ENCODE assay signal across 8 cellular contexts in the genomic region with DNA sequence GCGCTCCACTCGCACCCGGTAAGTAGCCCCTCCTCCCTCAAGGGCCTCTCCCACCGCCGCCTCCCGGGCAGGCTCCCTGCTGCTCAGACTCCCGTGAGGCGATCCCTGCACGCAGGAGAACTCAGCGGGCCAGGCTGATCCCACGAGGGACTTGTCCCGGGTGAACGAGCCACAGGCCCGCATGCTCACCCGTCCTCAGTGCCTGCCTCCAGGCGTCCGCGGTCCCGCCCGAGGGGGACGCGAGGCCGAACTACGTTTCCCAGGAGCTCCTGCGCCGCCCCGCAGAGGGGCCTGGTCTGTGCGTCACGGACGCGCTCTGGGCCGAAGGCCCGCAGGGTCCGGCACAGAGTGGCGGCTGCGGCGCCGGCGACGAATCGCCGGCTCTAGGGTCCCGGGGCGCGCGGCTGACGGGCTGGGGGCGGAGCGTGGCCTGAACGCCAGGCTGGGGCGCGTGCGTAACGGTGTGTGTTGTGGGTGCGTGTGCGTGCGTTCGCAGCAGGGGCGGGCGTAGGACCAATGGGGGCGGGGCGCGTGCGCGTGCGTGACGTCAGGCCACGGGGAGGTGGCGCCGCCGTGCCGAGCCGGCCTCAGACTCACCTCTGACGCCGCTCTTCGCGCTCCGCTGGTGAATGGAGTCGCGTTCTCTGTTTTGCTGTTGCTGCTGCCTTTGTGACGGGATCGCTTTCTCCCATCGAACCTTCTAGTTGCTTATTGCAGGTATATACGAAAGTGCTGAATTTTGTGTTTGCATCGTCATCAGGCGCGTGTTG. TPM values are rescaled to one million over a fixed set of nuclear protein-coding genes. Genes with fewer than 3 reads are reported as not detected.
DNase-seq lines count a peak whose midpoint lies in the region; ATAC-seq and TF ChIP-seq lines count a peak whose summit lies in the region.

Gene ZNF10 (plus strand): TSS at position 590 of the 770 bp plus-strand sequence. CDS start 13,866 bp downstream, outside the sequence.
Gene ZNF891 (minus strand): TSS at position 237 of the 770 bp plus-strand sequence. CDS start 8,356 bp downstream, outside the sequence.

- H3K4me1 ChIP-seq in BE2C (no peaks in the 10 kb centered on the region), left lung (peaks cover 0 to 17% of the 10 kb centered on the region in 2 donors)

- intact Hi-C loops in left lung (cut with DNase I), result no loop called here

- H3K36me3 ChIP-seq in BE2C (peaks cover 3% of the 10 kb centered on the region), left lung (peaks cover 0 to 64% of the 10 kb centered on the region in 2 donors)

- ATAC-seq in HG03442 (IDR thresholded peaks at IDR 0.05; ENCODE audit: unreplicated experiment) (peak; percentile 89), left lung (peak; percentile 97)

- peaks cover 6% of the 10 kb centered on the region; the same call in 1 of the 2 replicates for H3K9me3 ChIP-seq in BE2C
- H3K9me3 ChIP-seq in left lung, result peaks cover 7 to 81% of the 10 kb centered on the region in 2 donors

- TF ChIP-seq CTCF in BE2C (IDR thresholded peaks at IDR 0.05; ENCODE audit: low read depth, low read length), result no peak
- TF ChIP-seq CTCF in left lung (IDR thresholded peaks at IDR 0.05), result no peak

- H3K27me3 ChIP-seq in BE2C (no peaks in the 10 kb centered on the region), left lung (no peaks in the 10 kb centered on the region)

- H3K4me3 ChIP-seq in BE2C (ENCODE audit: low read depth, low read length) (peak within 1 kb of the TSS; percentile 83), left lung (peak within 1 kb of the TSS; percentile 73 to 88)

- DNase-seq in BE2C, result peak; percentile 98
- peak; percentile 55 for DNase-seq in GM19238 (ENCODE audit: insufficient read length, low spot score)
- peak; percentile 87 to 89 for DNase-seq in NCI-H524 (lab: John Stamatoyannopoulos, UW)
- peak; percentile 97 for DNase-seq in activated CD4-positive, alpha-beta T cell treated with anti-CD3 and anti-CD28 coated beads, Interleukin-2, amount 50 U/mL, for 1 hour
- DNase-seq in dedifferentiated amniotic fluid mesenchymal stem cell (ENCODE audit: extremely low spot score), result peak; percentile 90
- peak; percentile 97 to 98 for DNase-seq in left lung
- DNase-seq in stimulated activated CD4-positive, alpha-beta T cell treated with anti-CD3 and anti-CD28 coated beads, Interleukin-2, amount 100 ng/mL, for 4 hours (ENCODE audit: low read depth), result peak; percentile 95

- H3K27ac ChIP-seq in left lung, result peak within 1 kb of the TSS; percentile 93 to 94

RNA-seq across cellular contexts. Expression of gene ZNF10, which starts in this region (rescaled TPM):
- 11.2 TPM for polyA plus RNA-seq in BE2C (2012; ENCODE audit: insufficient read depth, insufficient read length, low read depth)
- total RNA-seq in left lung, result 1 to 10 TPM; 6.7 to 8.2 TPM

RNA-seq across cellular contexts. Expression of gene ZNF891, which starts in this region (rescaled TPM):
- polyA plus RNA-seq in BE2C (2012; ENCODE audit: insufficient read depth, insufficient read length, low read depth), result 1.6 TPM
- total RNA-seq in left lung, result 1 to 10 TPM; 1.6 to 1.8 TPM

Comparison
In these comparisons a context has a peak if more than half of its experiments do, and no peak if none do; other contexts are left out.
1. Peak in every context shown above with its lines: DNase-seq, ATAC-seq, H3K4me3 ChIP-seq and H3K27ac ChIP-seq.